ENCODE assay signal across 8 cellular contexts in the genomic region with DNA sequence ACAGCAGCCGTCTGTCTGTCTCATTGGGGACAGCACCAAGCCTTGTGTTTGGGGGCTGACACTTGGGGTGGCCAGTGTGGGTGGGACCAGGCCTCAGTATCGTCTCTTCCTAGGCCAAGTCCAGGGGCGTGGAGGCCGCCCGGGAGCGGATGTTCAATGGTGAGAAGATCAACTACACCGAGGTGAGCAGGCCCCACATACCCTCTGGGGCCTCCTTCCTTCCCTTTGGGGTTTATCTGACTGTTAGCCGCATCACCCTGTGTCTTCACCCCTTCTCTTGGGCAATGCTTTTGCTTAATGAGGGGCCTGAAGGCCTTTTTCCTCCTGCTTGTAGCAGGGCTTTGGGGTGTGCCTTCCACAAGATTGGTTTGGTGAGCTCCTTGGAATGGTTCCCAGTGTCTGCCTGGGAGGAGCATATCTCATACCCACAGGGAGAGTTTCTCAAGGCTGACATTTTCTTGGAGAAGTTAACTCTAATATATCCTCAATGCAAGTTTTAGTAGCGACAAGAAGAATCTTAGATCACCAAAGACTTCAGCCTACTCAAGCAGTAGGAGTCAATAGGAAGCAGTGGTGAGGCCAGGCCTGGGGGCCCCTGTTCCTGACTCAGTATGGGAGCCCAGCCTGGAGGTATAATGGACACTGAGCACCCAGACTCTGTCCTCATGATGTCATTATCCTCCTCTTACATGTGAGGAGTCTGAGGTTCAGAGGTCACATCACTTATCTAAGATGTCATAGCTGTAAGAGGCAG. TPM values are rescaled to one million over a fixed set of nuclear protein-coding genes. Genes with fewer than 3 reads are reported as not detected.
DNase-seq lines count a peak whose midpoint lies in the region; ATAC-seq and TF ChIP-seq lines count a peak whose summit lies in the region.

No MANE protein-coding gene starts in this region.

- H3K4me3 ChIP-seq in fibroblast of pulmonary artery (replicated peaks; ENCODE audit: low read depth, low read length) (peak overlapping the region; percentile 67), stomach (peak overlapping the region; percentile 92 to 99 (median 97))

- no peaks in the 10 kb centered on the region for H3K9me3 ChIP-seq in stomach

- no peaks in the 10 kb centered on the region for H3K27me3 Mint-ChIP-seq in activated CD8-positive, alpha-beta memory T cell treated with anti-CD3 and anti-CD28 coated beads, Interleukin-2, amount 10 ng/mL, durations not matched to agents 7 days and 5 days
- no peaks in the 10 kb centered on the region for H3K27me3 Mint-ChIP-seq in T-cell

- no peak for TF ChIP-seq EP300 in stomach (IDR thresholded peaks at IDR 0.05)

- peaks cover 58% of the 10 kb centered on the region for H3K36me3 Mint-ChIP-seq in activated CD8-positive, alpha-beta memory T cell treated with anti-CD3 and anti-CD28 coated beads, Interleukin-2, amount 10 ng/mL, durations not matched to agents 7 days and 5 days
- peaks cover 30% of the 10 kb centered on the region for H3K36me3 Mint-ChIP-seq in T-cell

- no peak for TF ChIP-seq POLR2A in stomach (IDR thresholded peaks at IDR 0.05)

- no peaks in the 10 kb centered on the region for H3K27me3 ChIP-seq in stomach

- TF ChIP-seq CTCF in fibroblast of pulmonary artery (IDR thresholded peaks at IDR 0.05; ENCODE audit: low read length, missing control alignments) (no peak), stomach (IDR thresholded peaks at IDR 0.05) (no peak)

- DNase-seq in activated CD8-positive, alpha-beta memory T cell treated with anti-CD3 and anti-CD28 coated beads, Interleukin-2, amount 10 ng/mL, durations not matched to agents 7 days and 5 days = peak; percentile 62
- no peak for DNase-seq in activated CD8-positive, alpha-beta memory T cell treated with anti-CD3 and anti-CD28 coated beads for 24 hours
- DNase-seq in T-cell = peak in 2 of 34 experiments; percentile 13 to 18
- peak; percentile 84 for DNase-seq in fibroblast of pulmonary artery (ENCODE audit: low read depth)
- no peak for DNase-seq in stomach
- no peak for DNase-seq in stimulated activated naive CD4-positive, alpha-beta T cell treated with Interleukin-2 at 50 U/mL for 16 hours (lab: John Stamatoyannopoulos, UW)
- no peak for DNase-seq in OCI-M2 (lab: John Stamatoyannopoulos, UW; ENCODE audit: unreplicated experiment)

- ATAC-seq in activated CD8-positive, alpha-beta memory T cell treated with anti-CD3 and anti-CD28 coated beads, Interleukin-2, amount 10 ng/mL, durations not matched to agents 7 days and 5 days = peak; percentile 17
- ATAC-seq in T-cell (replicated peaks in 1 of 4) = no peak
- ATAC-seq in HG03196 (IDR thresholded peaks at IDR 0.05; ENCODE audit: unreplicated experiment) = no peak

- H3K27ac Mint-ChIP-seq in activated CD8-positive, alpha-beta memory T cell treated with anti-CD3 and anti-CD28 coated beads, Interleukin-2, amount 10 ng/mL, durations not matched to agents 7 days and 5 days = peak overlapping the region; percentile 92
- peak overlapping the region; percentile 78 to 85 for H3K27ac Mint-ChIP-seq in T-cell

- peak overlapping the region in 2 of 5 donors; percentile 87 to 88 for H3K27ac ChIP-seq in stomach

- POLR2A ChIA-PET in T-cell (lab: Charles Lee) = interaction anchor here (0.5 to 0.7 kb wide), 2 partner anchors 245 to 849 kb away, joined by 3 to 4 read pairs; no protein-coding TSS in a partner anchor

- WGBS in stomach, 5 donors = 62 to 85% (median 80%) methylated on average over 4 to 9 of the region's 9 CpGs

- intact Hi-C loops in stomach (cut with DNase I; ENCODE audit: low total_unique reads) = no loop called here

- CTCF ChIA-PET in activated CD8-positive, alpha-beta memory T cell treated with anti-CD3 and anti-CD28 coated beads, Interleukin-2, amount 10 ng/mL, durations not matched to agents 7 days and 5 days (lab: Charles Lee) = interaction anchor here (2.1 kb wide), 1 partner anchor 21 kb away, joined by 8 read pairs; no protein-coding TSS in a partner anchor
- CTCF ChIA-PET in T-cell (lab: Charles Lee) = interaction anchor here in 1 of 2 donors (0.5 to 0.6 kb wide), 2 partner anchors 51 to 140 kb away, joined by 3 read pairs; no protein-coding TSS in a partner anchor

- peak overlapping the region; percentile 99 for H3K4me3 Mint-ChIP-seq in activated CD8-positive, alpha-beta memory T cell treated with anti-CD3 and anti-CD28 coated beads, Interleukin-2, amount 10 ng/mL, durations not matched to agents 7 days and 5 days
- H3K4me3 Mint-ChIP-seq in T-cell = peak overlapping the region; percentile 91 to 96 (median 92)

- peaks cover 19 to 61% (median 48%) of the 10 kb centered on the region in 4 donors for H3K4me1 ChIP-seq in stomach

- peaks cover 28 to 54% (median 52%) of the 10 kb centered on the region in 4 donors for H3K36me3 ChIP-seq in stomach

- no peaks in the 10 kb centered on the region for H3K9me3 Mint-ChIP-seq in activated CD8-positive, alpha-beta memory T cell treated with anti-CD3 and anti-CD28 coated beads, Interleukin-2, amount 10 ng/mL, durations not matched to agents 7 days and 5 days (ENCODE audit: low read depth)
- H3K9me3 Mint-ChIP-seq in T-cell = no peaks in the 10 kb centered on the region

- peaks cover 73% of the 10 kb centered on the region for H3K4me1 Mint-ChIP-seq in activated CD8-positive, alpha-beta memory T cell treated with anti-CD3 and anti-CD28 coated beads, Interleukin-2, amount 10 ng/mL, durations not matched to agents 7 days and 5 days
- H3K4me1 Mint-ChIP-seq in T-cell = peaks cover 35 to 47% (median 42%) of the 10 kb centered on the region in 3 donors

RNA-seq across cellular contexts. Expression of gene GPI, which starts 1.9 kb away (rescaled TPM):
- 100 to 1,000 TPM; 501 to 600 TPM for total RNA-seq in activated CD8-positive, alpha-beta memory T cell treated with anti-CD3 and anti-CD28 coated beads, Interleukin-2, amount 10 ng/mL, durations not matched to agents 7 days and 5 days
- 100 to 1,000 TPM; 108 to 132 (median 126) TPM for total RNA-seq in T-cell
- 100 to 1,000 TPM in 4 of 5 donors, 10 to 100 TPM in 1; 93.2 to 306 (median 110) TPM for total RNA-seq in stomach
- 10 to 100 TPM; 66.1 to 80.9 (median 67.8) TPM for polyA plus RNA-seq in stomach

RNA-seq across cellular contexts. Expression of gene PDCD2L, which starts 37.4 kb away (rescaled TPM):
- total RNA-seq in activated CD8-positive, alpha-beta memory T cell treated with anti-CD3 and anti-CD28 coated beads, Interleukin-2, amount 10 ng/mL, durations not matched to agents 7 days and 5 days = 10 to 100 TPM; 11.2 to 19.6 TPM
- total RNA-seq in T-cell = 10 to 100 TPM in 4 of 5 donors, 1 to 10 TPM in 1; 9.4 to 14.8 (median 14.2) TPM
- 10 to 100 TPM in 2 of 5 donors, 1 to 10 TPM in 3; 4.6 to 33.5 (median 9.0) TPM for total RNA-seq in stomach
- polyA plus RNA-seq in stomach = 10 to 100 TPM in 2 of 3 donors, 1 to 10 TPM in 1; 9.5 to 13.6 (median 11.7) TPM

Comparison
In these comparisons a context has a peak if more than half of its experiments do, and no peak if none do; other contexts are left out.
1. DNase-seq: peak in activated CD8-positive, alpha-beta memory T cell treated with anti-CD3 and anti-CD28 coated beads, Interleukin-2, amount 10 ng/mL, durations not matched to agents 7 days and 5 days (single experiment) and fibroblast of pulmonary artery (single experiment); none in activated CD8-positive, alpha-beta memory T cell treated with anti-CD3 and anti-CD28 coated beads for 24 hours (single experiment), stomach (single experiment), stimulated activated naive CD4-positive, alpha-beta T cell treated with Interleukin-2 at 50 U/mL for 16 hours (single experiment) and OCI-M2 (single experiment).